Comparison of ENCODE assay signal across 8 cellular contexts in genomic region chr19:42397315-42398166, GRCh38. TPM values are rescaled to one million over a fixed set of nuclear protein-coding genes. Genes with fewer than 3 reads are reported as not detected.
DNase-seq lines count a peak whose midpoint lies in the region; ATAC-seq and TF ChIP-seq lines count a peak whose summit lies in the region.

No MANE protein-coding gene starts in this region.

- H3K4me2 ChIP-seq in GM23338: peak overlapping the region; percentile 99

- no peaks in the 10 kb centered on the region for H3K9me2 ChIP-seq in GM23338 (ENCODE audit: insufficient read depth)

- H3K36me3 Mint-ChIP-seq in GM23338 (ENCODE audit: low read depth): peaks cover 5% of the 10 kb centered on the region; the same call in 1 of the 3 replicates

- peaks cover 12% of the 10 kb centered on the region for H3K4me1 ChIP-seq in GM23338 (ENCODE audit: insufficient read depth)
- peaks cover 4% of the 10 kb centered on the region for H3K4me1 ChIP-seq in RWPE2 (ENCODE audit: insufficient read depth, poor library complexity, severe bottlenecking)
- H3K4me1 ChIP-seq in sigmoid colon: peaks cover 0 to 35% (median 28%) of the 10 kb centered on the region in 4 donors

- peaks cover 7% of the 10 kb centered on the region; the same call in 1 of the 2 replicates for H3K79me2 ChIP-seq in GM23338 (replicated peaks; ENCODE audit: insufficient read depth)

- H3K4me3 Mint-ChIP-seq in GM23338: peak overlapping the region; percentile 89

- H3K4me3 ChIP-seq in GM23338: peak overlapping the region; percentile 76
- peak overlapping the region; percentile 46 for H3K4me3 ChIP-seq in RWPE2 (ENCODE audit: severe bottlenecking)
- peak overlapping the region; percentile 77 for H3K4me3 ChIP-seq in fibroblast of pulmonary artery (replicated peaks; ENCODE audit: low read depth, low read length)
- peak overlapping the region; percentile 25 to 56 (median 50) for H3K4me3 ChIP-seq in sigmoid colon

- TF ChIP-seq CTCF in GM23338 (conservative IDR thresholded peaks at IDR 0.05; ENCODE audit: low read depth in 2 of 2): no peak
- no peak for TF ChIP-seq CTCF in RWPE2 (IDR thresholded peaks at IDR 0.05; ENCODE audit: poor library complexity, severe bottlenecking)
- TF ChIP-seq CTCF in fibroblast of pulmonary artery (IDR thresholded peaks at IDR 0.05; ENCODE audit: low read length, missing control alignments): no peak
- TF ChIP-seq CTCF in sigmoid colon (IDR thresholded peaks at IDR 0.05): no peak

- H2AFZ ChIP-seq in GM23338: peak overlapping the region; percentile 44; the same call in 1 of the 2 replicates

- no peak for DNase-seq in GM23338 (ENCODE audit: low spot score)
- no peak for DNase-seq in RWPE2 (ENCODE audit: low spot score)
- DNase-seq in fibroblast of pulmonary artery (ENCODE audit: low read depth): no peak
- DNase-seq in sigmoid colon: no peak
- DNase-seq in activated CD4-positive, CD25-positive, alpha-beta regulatory T cell (lab: John Stamatoyannopoulos, UW): no peak
- no peak for DNase-seq in AG08395 (ENCODE audit: low spot score)
- DNase-seq in NCI-H1694 (lab: John Stamatoyannopoulos, UW): no peak

- H3K36me3 ChIP-seq in GM23338 (ENCODE audit: insufficient read depth): no peaks in the 10 kb centered on the region
- H3K36me3 ChIP-seq in RWPE2 (ENCODE audit: low read depth): no peaks in the 10 kb centered on the region
- no peaks in the 10 kb centered on the region for H3K36me3 ChIP-seq in sigmoid colon

- H3K27me3 Mint-ChIP-seq in GM23338 (ENCODE audit: insufficient read depth, low read depth, poor library complexity): peaks cover 32% of the 10 kb centered on the region

- intact Hi-C loops in sigmoid colon (cut with DNase I): loop anchor here (5.0 kb wide), 1 partner anchor 70 kb away; the partner anchor contains the start of gene MEGF8

- TF ChIP-seq EP300 in sigmoid colon (IDR thresholded peaks at IDR 0.05): no peak

- ATAC-seq in GM23338: no peak; the same call in 2 of the 3 replicates
- no peak; the same call in 2 of the 3 replicates for ATAC-seq in RWPE2 (ENCODE audit: low read depth)
- ATAC-seq in HG02610 (IDR thresholded peaks at IDR 0.05; ENCODE audit: unreplicated experiment): no peak

- 26 to 29% methylated on average over 22 of the region's 22 CpGs for WGBS in sigmoid colon, 2 donors

- H3F3A ChIP-seq in GM23338 (replicated peaks; ENCODE audit: low read depth): peaks cover 7% of the 10 kb centered on the region

- no peak for TF ChIP-seq POLR2A in sigmoid colon (IDR thresholded peaks at IDR 0.05)

- peaks cover 33% of the 10 kb centered on the region for H3K4me1 Mint-ChIP-seq in GM23338

- H3K9me3 ChIP-seq in RWPE2 (ENCODE audit: severe bottlenecking): no peaks in the 10 kb centered on the region
- H3K9me3 ChIP-seq in sigmoid colon: no peaks in the 10 kb centered on the region

- no peaks in the 10 kb centered on the region; the same call in 2 of the 3 replicates for H3K9me3 Mint-ChIP-seq in GM23338

- peaks cover 6% of the 10 kb centered on the region; the same call in 1 of the 2 replicates for H4K20me1 ChIP-seq in GM23338 (replicated peaks; ENCODE audit: insufficient read depth)

- H3K27ac Mint-ChIP-seq in GM23338: peak overlapping the region; percentile 83

- H3K27me3 ChIP-seq in GM23338 (ENCODE audit: insufficient read depth) (peaks cover 8% of the 10 kb centered on the region; the same call in 1 of the 2 replicates), RWPE2 (ENCODE audit: insufficient read depth, poor library complexity, severe bottlenecking) (no peaks in the 10 kb centered on the region), sigmoid colon (no peaks in the 10 kb centered on the region)

- H3K27ac ChIP-seq in GM23338 (ENCODE audit: low read depth) (no peak overlapping the region), RWPE2 (ENCODE audit: poor library complexity, severe bottlenecking) (peak overlapping the region; percentile 72), sigmoid colon (peak overlapping the region; percentile 78 to 90 (median 88))

TF ChIP-seq in GM23338, 12 proteins besides CTCF, POLR2A, EP300 and RAD21 (continues in another document):
- TF ChIP-seq ZNF462 (CRISPR knock-in tag; IDR thresholded peaks at IDR 0.05) (no peak), CREB1 (CRISPR knock-in tag; IDR thresholded peaks at IDR 0.05; ENCODE audit: low read depth) (no peak)

RNA-seq across cellular contexts. Expression of gene CNFN, which starts 7.4 kb away (rescaled TPM):
- total RNA-seq in GM23338 (2014; rRNA removed; shearing (Covaris generic)): 6.7 TPM in 1 of 2 replicates, not detected in the other
- polyA plus RNA-seq in GM23338 (2016; fragmentation: Nextera tagmentation; extraction: Ambion mirVana): 54.5 and 71.5 TPM in 2 replicates
- total RNA-seq in sigmoid colon: not detected
- polyA plus RNA-seq in sigmoid colon: 10 to 100 TPM in 1 of 3 donors, 1 to 10 TPM in 2; 6.1 to 21.0 (median 9.7) TPM

RNA-seq across cellular contexts. Expression of gene LIPE, which starts 29.6 kb away (rescaled TPM):
- total RNA-seq in GM23338 (2014; rRNA removed; shearing (Covaris generic)): 10.9 and 16.2 TPM in 2 replicates
- 4.3 and 5.8 TPM in 2 replicates for polyA plus RNA-seq in GM23338 (2016; fragmentation: Nextera tagmentation; extraction: Ambion mirVana)
- total RNA-seq in sigmoid colon: 10 to 100 TPM in 1 of 4 donors, 1 to 10 TPM in 3; 1.6 to 38.5 (median 7.5) TPM
- polyA plus RNA-seq in sigmoid colon: 10 to 100 TPM in 1 of 3 donors, 1 to 10 TPM in 2; 3.0 to 48.0 (median 3.9) TPM

RNA-seq across cellular contexts. Expression of gene CXCL17, which starts 45.2 kb away (rescaled TPM):
- not detected in 2 replicates for total RNA-seq in GM23338 (2014; rRNA removed; shearing (Covaris generic))
- polyA plus RNA-seq in GM23338 (2016; fragmentation: Nextera tagmentation; extraction: Ambion mirVana): 0.39 TPM in 1 of 2 replicates, not detected in the other
- not detected for total RNA-seq in sigmoid colon
- polyA plus RNA-seq in sigmoid colon: 1 to 10 TPM in 1 of 3 donors, under 1 TPM in 1, not detected in 1; 0.90 to 1.2 TPM
